In genomic region chr2:66443977-66444855, GRCh38 we compare ENCODE assay signal across 11 cellular contexts. TPM values are rescaled to one million over a fixed set of nuclear protein-coding genes. Genes with fewer than 3 reads are reported as not detected.
DNase-seq lines count a peak whose midpoint lies in the region; ATAC-seq, FAIRE-seq and TF ChIP-seq lines count a peak whose summit lies in the region.
"Had no signal": no experiment of that assay in that cellular context is flagged by ENCODE, and none has a peak within 500 bp of the region (broad histone marks: within the 10 kb centered on the region; RNA-seq: fewer than 3 reads in every experiment).

No MANE protein-coding gene starts in this region.

- FAIRE-seq in urothelium cell line (lab: Jason Lieb, UNC): no peak

- H3K4me1 ChIP-seq in ectodermal cell (ENCODE audit: control insufficient read depth, insufficient read depth, low read length) (peaks cover 40% of the 10 kb centered on the region), lung (ENCODE audit: control insufficient read depth in 2 of 2, insufficient read depth in 2 of 2, low read length in 2 of 2) (peaks cover 4% of the 10 kb centered on the region in 2 donors), suprapubic skin (peaks cover 11% of the 10 kb centered on the region)

- TF ChIP-seq EP300 in suprapubic skin (IDR thresholded peaks at IDR 0.05): no peak

- H3K36me3 Mint-ChIP-seq in HFFc6 (ENCODE audit: low read depth): peaks cover 71% of the 10 kb centered on the region
- H3K36me3 Mint-ChIP-seq: IgD-negative memory B cell had no signal

- H3K4me1 Mint-ChIP-seq in HFFc6 (ENCODE audit: low read depth): peaks cover 76% of the 10 kb centered on the region
- H3K4me1 Mint-ChIP-seq in stimulated activated naive CD8-positive, alpha-beta T cell treated with anti-CD3 and anti-CD28 coated beads, Interleukin-15, amount 100 ng/mL, for 72 hours: peaks cover 12% of the 10 kb centered on the region

- H3K27ac ChIP-seq in ectodermal cell (ENCODE audit: insufficient read depth, low read depth, low read length, poor library complexity, severe bottlenecking) (no peak overlapping the region), lung (ENCODE audit: low read depth in 1 of 2, low read length in 1 of 2) (peak overlapping the region in 1 of 2 donors; percentile 87), suprapubic skin (peak overlapping the region; percentile 35)

- H3K36me3 ChIP-seq in ectodermal cell (ENCODE audit: control insufficient read depth, insufficient read depth, low read length): no peaks in the 10 kb centered on the region
- peaks cover 0 to 3% of the 10 kb centered on the region in 2 donors for H3K36me3 ChIP-seq in lung (ENCODE audit: control insufficient read depth in 2 of 2, insufficient read depth in 2 of 2, low read length in 2 of 2)
- peaks cover 20% of the 10 kb centered on the region for H3K36me3 ChIP-seq in suprapubic skin

- WGBS in ectodermal cell, 2 experiments: 5 to 6% methylated on average over 32 of the region's 32 CpGs
- WGBS in lung, 2 donors: 26 to 33% methylated on average over 32 of the region's 32 CpGs
- 77% methylated on average over 30 of the region's 32 CpGs for WGBS in suprapubic skin

- H3K27ac Mint-ChIP-seq in HFFc6: peak overlapping the region; percentile 96
- H3K27ac Mint-ChIP-seq in stimulated activated naive CD8-positive, alpha-beta T cell treated with anti-CD3 and anti-CD28 coated beads, Interleukin-15, amount 100 ng/mL, for 72 hours: no peak overlapping the region

- no peak for TF ChIP-seq CTCF in HFFc6 (IDR thresholded peaks at IDR 0.05)
- TF ChIP-seq CTCF in lung (IDR thresholded peaks at IDR 0.05; ENCODE audit: control extremely low read depth, extremely low read depth): no peak
- no peak for TF ChIP-seq CTCF in suprapubic skin (IDR thresholded peaks at IDR 0.05)

- H3K9me3 Mint-ChIP-seq in HFFc6: no peaks in the 10 kb centered on the region
- no peaks in the 10 kb centered on the region for H3K9me3 Mint-ChIP-seq in stimulated activated naive CD8-positive, alpha-beta T cell treated with anti-CD3 and anti-CD28 coated beads, Interleukin-15, amount 100 ng/mL, for 72 hours

- peaks cover 18% of the 10 kb centered on the region for H3K27me3 Mint-ChIP-seq in HFFc6 (ENCODE audit: insufficient read depth)
- H3K27me3 Mint-ChIP-seq in stimulated activated naive CD8-positive, alpha-beta T cell treated with anti-CD3 and anti-CD28 coated beads, Interleukin-15, amount 100 ng/mL, for 72 hours: peaks cover 78% of the 10 kb centered on the region

- peak overlapping the region; percentile 96 for H3K4me3 Mint-ChIP-seq in HFFc6
- H3K4me3 Mint-ChIP-seq in stimulated activated naive CD8-positive, alpha-beta T cell treated with anti-CD3 and anti-CD28 coated beads, Interleukin-15, amount 100 ng/mL, for 72 hours: no peak overlapping the region
- H3K4me3 Mint-ChIP-seq: IgD-negative memory B cell had no signal

- H3K4me3 ChIP-seq in ectodermal cell (ENCODE audit: insufficient read depth, low read depth, low read length) (peak overlapping the region; percentile 14), lung (peak overlapping the region; percentile 45), suprapubic skin (peak overlapping the region; percentile 25)

- peaks cover 84% of the 10 kb centered on the region for H3K27me3 ChIP-seq in ectodermal cell (ENCODE audit: control insufficient read depth, insufficient read depth, low read length, poor library complexity, severe bottlenecking)
- H3K27me3 ChIP-seq in lung (ENCODE audit: control insufficient read depth, insufficient read depth): no peaks in the 10 kb centered on the region
- H3K27me3 ChIP-seq in suprapubic skin: peaks cover 13% of the 10 kb centered on the region

- no peaks in the 10 kb centered on the region for H3K9me3 ChIP-seq in ectodermal cell (ENCODE audit: control insufficient read depth, low read length)
- H3K9me3 ChIP-seq in lung (ENCODE audit: control insufficient read depth in 2 of 2, insufficient read depth in 1 of 2, low read length in 1 of 2): no peaks in the 10 kb centered on the region
- no peaks in the 10 kb centered on the region for H3K9me3 ChIP-seq in suprapubic skin

- no peak for TF ChIP-seq POLR2A in suprapubic skin (IDR thresholded peaks at IDR 0.05)

- DNase-seq in HFFc6 (peak; percentile 83), lung (ENCODE audit: low spot score) (no peak), suprapubic skin (ENCODE audit: low spot score in 2 of 2) (no peak), urothelium cell line (ENCODE audit: low spot score) (no peak)
- no peak for DNase-seq in activated CD8-positive, alpha-beta memory T cell treated with anti-CD3 and anti-CD28 coated beads, Interleukin-2, amount 50 U/mL, for 4 hours
- no peak for DNase-seq in stimulated activated naive CD8-positive, alpha-beta T cell treated with anti-CD3 and anti-CD28 coated beads, Interleukin-15, amount 100 ng/mL, for 72 hours
- DNase-seq: dermis blood vessel endothelial cell, NCI-H345 had no signal

- no peak for ATAC-seq in lung (ENCODE audit: insufficient read depth, low FRiP score)
- no peak for ATAC-seq in stimulated activated naive CD8-positive, alpha-beta T cell treated with anti-CD3 and anti-CD28 coated beads, Interleukin-15, amount 100 ng/mL, for 72 hours
- ATAC-seq in HG02763 (IDR thresholded peaks at IDR 0.05; ENCODE audit: unreplicated experiment): no peak

RNA-seq across cellular contexts. Expression of gene MEIS1, which starts 9.3 kb away (rescaled TPM):
- total RNA-seq in HFFc6 (2021; fragmentation: NEBNext Ultra II Directional; extraction: Animal tissue kit (Norgen Biotek cat#: 25700)): 10 to 100 TPM; 69.1 to 85.4 (median 74.1) TPM
- polyA plus RNA-seq in ectodermal cell (2013, experiment 1 of 4): 21.8 TPM
- polyA plus RNA-seq in ectodermal cell (2013, experiment 2 of 4): 16.3 TPM
- 25.2 TPM for polyA plus RNA-seq in ectodermal cell (2013, experiment 3 of 4)
- 23.8 TPM for polyA plus RNA-seq in ectodermal cell (2013, experiment 4 of 4)
- total RNA-seq in lung: 100 to 1,000 TPM in 1 of 2 donors, 10 to 100 TPM in 1; 60.6 to 158 TPM
- 10 to 100 TPM in 1 of 2 donors, 1 to 10 TPM in 1; 9.0 to 21.5 TPM for polyA plus RNA-seq in lung
- 10 to 100 TPM; 12.7 to 28.0 (median 20.3) TPM for total RNA-seq in suprapubic skin
